In the genomic region with DNA sequence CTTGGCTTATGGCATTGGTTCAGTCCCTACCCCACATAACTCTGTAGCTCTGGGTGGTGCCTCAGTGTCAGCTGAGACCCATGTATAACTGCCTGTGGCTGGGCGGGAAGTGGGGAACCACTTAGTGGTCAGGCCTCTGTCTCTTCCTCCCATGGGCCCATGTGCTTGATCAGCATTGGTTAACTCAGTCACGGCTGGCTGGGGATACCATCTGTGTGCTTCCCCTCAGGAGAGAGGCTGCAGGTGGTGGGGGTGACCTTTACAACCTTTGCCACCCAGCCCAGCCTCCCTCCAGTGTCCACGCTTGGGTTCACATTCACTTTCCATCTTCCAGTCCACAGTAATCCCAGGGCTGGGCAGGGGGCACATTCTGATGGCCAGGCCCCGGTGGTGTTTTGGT, we compare ENCODE assay signal across 9 cellular contexts. TPM values are rescaled to one million over a fixed set of nuclear protein-coding genes. Genes with fewer than 3 reads are reported as not detected.
DNase-seq lines count a peak whose midpoint lies in the region; ATAC-seq and TF ChIP-seq lines count a peak whose summit lies in the region.
"Had no signal": no experiment of that assay in that cellular context is flagged by ENCODE, and none has a peak within 500 bp of the region (broad histone marks: within the 10 kb centered on the region; RNA-seq: fewer than 3 reads in every experiment).

No MANE protein-coding gene starts in this region.

- peak; percentile 51 for ATAC-seq in CD4-positive, alpha-beta T cell (ENCODE audit: poor library complexity)
- ATAC-seq in GM19455 (IDR thresholded peaks at IDR 0.05; ENCODE audit: unreplicated experiment), result peak; percentile 75
- ATAC-seq in HG03520 (IDR thresholded peaks at IDR 0.05; ENCODE audit: unreplicated experiment), result peak; percentile 54

- no peak overlapping the region for H3K27ac ChIP-seq in CD4-positive, alpha-beta T cell (ENCODE audit: low read depth, low read length)

- no peaks in the 10 kb centered on the region for H3K9me3 ChIP-seq in CD4-positive, alpha-beta T cell (ENCODE audit: control insufficient read depth, low read length)

- peak overlapping the region; percentile 75 for H3K4me3 Mint-ChIP-seq in CD4-positive, alpha-beta T cell

- H3K36me3 Mint-ChIP-seq in CD4-positive, alpha-beta T cell (ENCODE audit: low read depth), result peaks cover 50% of the 10 kb centered on the region

- no peaks in the 10 kb centered on the region for H3K9me3 Mint-ChIP-seq in CD4-positive, alpha-beta T cell

- intact Hi-C loops in CD4-positive, alpha-beta T cell (cut with DNase I, micrococcal nuclease), result loop anchor here in 1 of 2 experiments (10.0 kb wide), 1 partner anchor 160 kb away; a partner anchor contains a TSS

- peak in 7 of 10 experiments; percentile 24 to 52 (median 42) for DNase-seq in CD4-positive, alpha-beta T cell
- DNase-seq in activated CD8-positive, alpha-beta memory T cell treated with anti-CD3 and anti-CD28 coated beads, Interleukin-2, amount 50 U/mL, for 4 hours, result peak; percentile 52
- peak; percentile 55 for DNase-seq in stimulated activated CD8-positive, alpha-beta memory T cell treated with anti-CD3 and anti-CD28 coated beads, Interleukin-4, amount 100 ng/mL, for 24 hours (ENCODE audit: low read depth)
- DNase-seq in NCI-H526 (lab: John Stamatoyannopoulos, UW), result no peak
- no peak for DNase-seq in stimulated activated CD4-positive, alpha-beta T cell treated with anti-CD3 and anti-CD28 coated beads, Interleukin-1b, Interleukin-23, amount 100 ng/mL, for 48 hours
- no peak for DNase-seq in NCI-H524 (lab: John Stamatoyannopoulos, UW)

- no peaks in the 10 kb centered on the region for H3K27me3 ChIP-seq in CD4-positive, alpha-beta T cell (ENCODE audit: control insufficient read depth, insufficient read depth, low read length)

- no peaks in the 10 kb centered on the region for H3K27me3 Mint-ChIP-seq in CD4-positive, alpha-beta T cell

- POLR2A ChIA-PET in CD4-positive, alpha-beta T cell (lab: Charles Lee), result interaction anchor here (2.0 to 12.7 kb wide), 3 partner anchors 9 to 139 kb away, joined by 4 to 174 read pairs (median 6); a partner anchor contains a TSS

- H3K27ac Mint-ChIP-seq in CD4-positive, alpha-beta T cell, result peak overlapping the region; percentile 82

- CTCF ChIA-PET in CD4-positive, alpha-beta T cell (lab: Charles Lee), result interaction anchor here (1.3 to 1.9 kb wide), 2 partner anchors 10 to 14 kb away, joined by 3 to 11 read pairs; a partner anchor contains a TSS

- peaks cover 87% of the 10 kb centered on the region for H3K4me1 Mint-ChIP-seq in CD4-positive, alpha-beta T cell (ENCODE audit: low read depth)

- TF ChIP-seq CTCF in CD4-positive, alpha-beta T cell (IDR thresholded peaks at IDR 0.05), result no peak

RNA-seq across cellular contexts. Expression of a gene that starts 10.3 kb away (rescaled TPM):
- total RNA-seq in CD4-positive, alpha-beta T cell, result 10 to 100 TPM; 84.8 to 94.4 TPM

RNA-seq across cellular contexts. Expression of a gene that starts 51.8 kb away (rescaled TPM):
- total RNA-seq in CD4-positive, alpha-beta T cell, result 10 to 100 TPM; 10.4 to 13.6 TPM

RNA-seq across cellular contexts. Expression of a gene that starts 51.8 kb away (rescaled TPM):
- 10 to 100 TPM; 18.9 to 19.4 TPM for total RNA-seq in CD4-positive, alpha-beta T cell

RNA-seq across cellular contexts. Expression of a gene that starts 59.1 kb away (rescaled TPM):
- not detected for total RNA-seq in CD4-positive, alpha-beta T cell
- total RNA-seq: lung had no signal

Comparison
In these comparisons a context has a peak if more than half of its experiments do, and no peak if none do; other contexts are left out.
1. DNase-seq: peak in CD4-positive, alpha-beta T cell (7 of 10), activated CD8-positive, alpha-beta memory T cell treated with anti-CD3 and anti-CD28 coated beads, Interleukin-2, amount 50 U/mL, for 4 hours (single experiment) and stimulated activated CD8-positive, alpha-beta memory T cell treated with anti-CD3 and anti-CD28 coated beads, Interleukin-4, amount 100 ng/mL, for 24 hours (single experiment); none in NCI-H526 (0 of 2), stimulated activated CD4-positive, alpha-beta T cell treated with anti-CD3 and anti-CD28 coated beads, Interleukin-1b, Interleukin-23, amount 100 ng/mL, for 48 hours (single experiment) and NCI-H524 (0 of 2).
2. Peak in every context shown above with its lines, with median percentiles within 50 percentile points of each other: ATAC-seq.